Comparison of ENCODE assay signal across 10 cellular contexts in genomic region chr20:37295595-37295994, GRCh38. TPM values are rescaled to one million over a fixed set of nuclear protein-coding genes. Genes with fewer than 3 reads are reported as not detected.
A peak's percentile ranks its signal among the peaks of the same experiment; 100 is the strongest.
DNase-seq lines count a peak whose midpoint lies in the region; ATAC-seq and TF ChIP-seq lines count a peak whose summit lies in the region.
"Had no signal": no experiment of that assay in that cellular context is flagged by ENCODE, and none has a peak within 500 bp of the region (broad histone marks: within the 10 kb centered on the region; RNA-seq: fewer than 3 reads in every experiment).

No MANE protein-coding gene starts in this region.

- no TSS peak for BruUV-seq in PC-3 (replicated peaks; lab: Mats Ljungman, UMichigan)

- H3K27me3 ChIP-seq in Loucy (ENCODE audit: insufficient read depth, low read length, poor library complexity, severe bottlenecking) (no peaks in the 10 kb centered on the region), PC-3 (ENCODE audit: low read length) (no peaks in the 10 kb centered on the region), gastroesophageal sphincter (no peaks in the 10 kb centered on the region), tibial nerve (no peaks in the 10 kb centered on the region)
- H3K27me3 ChIP-seq: cardiac muscle cell had no signal

- peaks cover 81% of the 10 kb centered on the region for H3K79me2 ChIP-seq in Loucy (ENCODE audit: insufficient read depth, low read length)
- peaks cover 88% of the 10 kb centered on the region for H3K79me2 ChIP-seq in PC-3 (ENCODE audit: low read length)

- H3K4me1 ChIP-seq in Loucy (ENCODE audit: insufficient read depth, low read length, poor library complexity, severe bottlenecking) (peaks cover 30% of the 10 kb centered on the region), PC-3 (ENCODE audit: insufficient read depth, low read length) (peaks cover 56% of the 10 kb centered on the region), gastroesophageal sphincter (peaks cover 10 to 78% (median 33%) of the 10 kb centered on the region in 3 donors), tibial nerve (peaks cover 0 to 66% (median 20%) of the 10 kb centered on the region in 4 donors)

- POLR2A ChIA-PET in PC-3 (lab: Charles Lee; ENCODE audit: unreplicated experiment): interaction anchor here (0.5 kb wide), 1 partner anchor 30 kb away, joined by 3 read pairs; no protein-coding TSS in a partner anchor

- TF ChIP-seq CTCF in Loucy (conservative IDR thresholded peaks at IDR 0.05; ENCODE audit: low read length): no peak
- TF ChIP-seq CTCF in PC-3 (conservative IDR thresholded peaks at IDR 0.05; ENCODE audit: low read depth, low read length): no peak
- TF ChIP-seq CTCF in gastroesophageal sphincter (IDR thresholded peaks at IDR 0.05): no peak
- no peak for TF ChIP-seq CTCF in tibial nerve (IDR thresholded peaks at IDR 0.05)

- H3F3A ChIP-seq in Loucy (ENCODE audit: low read depth): no peaks in the 10 kb centered on the region
- peaks cover 19% of the 10 kb centered on the region for H3F3A ChIP-seq in PC-3 (ENCODE audit: low read length, unreplicated experiment)

- H3K4me3 ChIP-seq in Loucy (ENCODE audit: low read length, poor library complexity, severe bottlenecking): no peak overlapping the region
- peak overlapping the region; percentile 27 for H3K4me3 ChIP-seq in PC-3 (ENCODE audit: low read length)
- no peak overlapping the region for H3K4me3 ChIP-seq in gastroesophageal sphincter
- H3K4me3 ChIP-seq in tibial nerve: no peak overlapping the region
- H3K4me3 ChIP-seq: cardiac muscle cell had no signal

- TF ChIP-seq POLR2A in gastroesophageal sphincter (IDR thresholded peaks at IDR 0.05): no peak
- no peak for TF ChIP-seq POLR2A in tibial nerve (IDR thresholded peaks at IDR 0.05)

- DNase-seq in PC-3 (peak; percentile 50), tibial nerve (ENCODE audit: low spot score in 2 of 2) (no peak), cardiac septum (ENCODE audit: low spot score) (no peak), NCI-H2227 (lab: John Stamatoyannopoulos, UW; ENCODE audit: unreplicated experiment) (no peak), G401 (ENCODE audit: low spot score) (no peak)

- H3K9me3 ChIP-seq in Loucy (ENCODE audit: insufficient read depth, low read depth, low read length) (no peaks in the 10 kb centered on the region), PC-3 (ENCODE audit: low read length) (no peaks in the 10 kb centered on the region), gastroesophageal sphincter (no peaks in the 10 kb centered on the region), tibial nerve (peaks cover 0 to 6% (median 0%) of the 10 kb centered on the region in 4 donors)

- H4K20me1 ChIP-seq in Loucy (ENCODE audit: insufficient read depth, low read length, poor library complexity, severe bottlenecking) (peaks cover 8% of the 10 kb centered on the region), PC-3 (ENCODE audit: low read length) (no peaks in the 10 kb centered on the region)

- H3K9me2 ChIP-seq in Loucy (replicated peaks; ENCODE audit: low read depth, low read length) (no peaks in the 10 kb centered on the region), PC-3 (replicated peaks; ENCODE audit: low read length) (no peaks in the 10 kb centered on the region)

- ATAC-seq in PC-3 (peak; percentile 3), gastroesophageal sphincter (no peak), GM18858 (IDR thresholded peaks at IDR 0.05; ENCODE audit: unreplicated experiment) (no peak)

- TF ChIP-seq EP300 in gastroesophageal sphincter (IDR thresholded peaks at IDR 0.05): no peak
- TF ChIP-seq EP300 in tibial nerve (IDR thresholded peaks at IDR 0.05): no peak

- H3K4me2 ChIP-seq in Loucy (ENCODE audit: low read depth, low read length, poor library complexity, severe bottlenecking) (peak overlapping the region; percentile 31), PC-3 (ENCODE audit: low read length) (peak overlapping the region; percentile 76)

- in situ Hi-C loops in G401 (cut with HindIII; ENCODE audit: low sequenced_read_pairs): no loop called here

- H3K36me3 ChIP-seq in Loucy (ENCODE audit: insufficient read depth, low read length): peaks cover 5% of the 10 kb centered on the region; the same call in 1 of the 2 replicates
- peaks cover 22% of the 10 kb centered on the region; the same call in 1 of the 2 replicates for H3K36me3 ChIP-seq in PC-3 (ENCODE audit: low read depth, low read length)
- peaks cover 0 to 21% of the 10 kb centered on the region in 2 donors for H3K36me3 ChIP-seq in gastroesophageal sphincter
- peaks cover 0 to 48% (median 0%) of the 10 kb centered on the region in 3 donors for H3K36me3 ChIP-seq in tibial nerve

- intact Hi-C loops in PC-3 (cut with micrococcal nuclease) (loop anchor here (2.0 to 5.0 kb wide), 2 partner anchors 52 to 85 kb away; partner anchors contain the start of gene SRC), cardiac septum (cut with DNase I) (no loop called here)

- no peak overlapping the region for H3K9ac ChIP-seq in Loucy (ENCODE audit: low read depth, low read length, poor library complexity, severe bottlenecking)
- peak overlapping the region; percentile 35 for H3K9ac ChIP-seq in PC-3 (ENCODE audit: low read length)

- CTCF ChIA-PET in PC-3 (lab: Charles Lee): no interaction called here

- H2AFZ ChIP-seq in Loucy (ENCODE audit: low read length) (no peak overlapping the region), PC-3 (ENCODE audit: low read length) (no peak overlapping the region)

- WGBS in gastroesophageal sphincter (ENCODE audit: low coverage in 1 of 2), 2 donors: 81 to 90% methylated on average over 4 to 5 of the region's 7 CpGs
- WGBS in tibial nerve, 2 donors: 84% methylated on average over 7 of the region's 7 CpGs

- H3K27ac ChIP-seq in PC-3 (ENCODE audit: low read length) (peak overlapping the region; percentile 84), gastroesophageal sphincter (peak overlapping the region; percentile 82 to 95 (median 83)), tibial nerve (peak overlapping the region in 3 of 4 donors; percentile 0 to 68 (median 8))
- H3K27ac ChIP-seq: cardiac muscle cell had no signal

RNA-seq across cellular contexts. Expression of gene MANBAL, which starts 6.1 kb away (rescaled TPM):
- total RNA-seq in PC-3 (2014; rRNA removed) (21.9 and 27.5 TPM in 2 replicates), gastroesophageal sphincter (10 to 100 TPM; 28.2 to 53.0 (median 44.6) TPM), tibial nerve (10 to 100 TPM; 23.9 to 42.6 (median 31.0) TPM), cardiac septum (20.5 TPM)
- 70.1 and 73.5 TPM in 2 replicates for total RNA-seq in G401 (2014; rRNA removed; shearing (Covaris generic))

RNA-seq across cellular contexts. Expression of gene GHRH, which starts 34.0 kb away (rescaled TPM):
- total RNA-seq in PC-3 (2014; rRNA removed) (not detected in 2 replicates), gastroesophageal sphincter (not detected), tibial nerve (not detected), cardiac septum (not detected)
- not detected in 2 replicates for total RNA-seq in G401 (2014; rRNA removed; shearing (Covaris generic))
- total RNA-seq: kidney epithelial cell had no signal

RNA-seq across cellular contexts. Expression of gene SRC, which starts 50.3 kb away (rescaled TPM):
- 55.6 and 82.1 TPM in 2 replicates for total RNA-seq in PC-3 (2014; rRNA removed)
- total RNA-seq in gastroesophageal sphincter: 10 to 100 TPM; 30.6 to 54.7 (median 45.0) TPM
- total RNA-seq in tibial nerve: 10 to 100 TPM; 23.4 to 36.9 (median 29.0) TPM
- total RNA-seq in cardiac septum: 5.0 TPM
- total RNA-seq in G401 (2014; rRNA removed; shearing (Covaris generic)): 15.9 and 16.8 TPM in 2 replicates

Comparison
In these comparisons a context has a peak if more than half of its experiments do, and no peak if none do; other contexts are left out.
1. H3K27ac ChIP-seq: peak in every context shown above with its lines; median percentile 84 in PC-3; 83 in gastroesophageal sphincter; 8 in tibial nerve.